Comparison of ENCODE assay signal across 8 cellular contexts in genomic region chr2:24047703-24048033, GRCh38. TPM values are rescaled to one million over a fixed set of nuclear protein-coding genes. Genes with fewer than 3 reads are reported as not detected.
DNase-seq lines count a peak whose midpoint lies in the region; ATAC-seq lines count a peak whose summit lies in the region.

No MANE protein-coding gene starts in this region.

- peak overlapping the region in 1 of 3 donors; percentile 95 for H3K27ac Mint-ChIP-seq in CD4-positive, CD25-positive, alpha-beta regulatory T cell
- H3K27ac Mint-ChIP-seq in activated naive CD4-positive, alpha-beta T cell treated with anti-CD3 and anti-CD28 coated beads, Interleukin-2, amount 50 U/mL, for 72 hours = peak overlapping the region in 1 of 2 donors; percentile 93
- peak overlapping the region in 4 of 6 donors; percentile 13 to 98 (median 88) for H3K27ac Mint-ChIP-seq in naive B cell

- no peak overlapping the region for H3K27ac ChIP-seq in CD4-positive, CD25-positive, alpha-beta regulatory T cell (ENCODE audit: insufficient read depth, low read length, poor library complexity, severe bottlenecking)

- DNase-seq in CD4-positive, CD25-positive, alpha-beta regulatory T cell = no peak
- no peak for DNase-seq in activated naive CD4-positive, alpha-beta T cell treated with anti-CD3 and anti-CD28 coated beads, Interleukin-2, amount 50 U/mL, for 72 hours (ENCODE audit: low spot score in 2 of 2)
- DNase-seq in naive B cell (no peak), NCI-H510A (lab: John Stamatoyannopoulos, UW) (no peak)
- DNase-seq in stimulated activated naive CD4-positive, alpha-beta T cell treated with Interleukin-2 at 50 U/mL for 16 hours (lab: John Stamatoyannopoulos, UW) = no peak

- H3K9me3 Mint-ChIP-seq in CD4-positive, CD25-positive, alpha-beta regulatory T cell = no peaks in the 10 kb centered on the region
- no peaks in the 10 kb centered on the region for H3K9me3 Mint-ChIP-seq in activated naive CD4-positive, alpha-beta T cell treated with anti-CD3 and anti-CD28 coated beads, Interleukin-2, amount 50 U/mL, for 72 hours
- H3K9me3 Mint-ChIP-seq in naive B cell = no peaks in the 10 kb centered on the region

- peaks cover 10% of the 10 kb centered on the region for H3K27me3 Mint-ChIP-seq in CD4-positive, CD25-positive, alpha-beta regulatory T cell
- H3K27me3 Mint-ChIP-seq in naive B cell = no peaks in the 10 kb centered on the region

- H3K9me3 ChIP-seq in CD4-positive, CD25-positive, alpha-beta regulatory T cell (ENCODE audit: control insufficient read depth in 2 of 2, low read length in 2 of 2) = no peaks in the 10 kb centered on the region

- peaks cover 21% of the 10 kb centered on the region for H3K27me3 ChIP-seq in CD4-positive, CD25-positive, alpha-beta regulatory T cell (ENCODE audit: control insufficient read depth, insufficient read depth, low read length)

- peaks cover 4% of the 10 kb centered on the region for H3K36me3 Mint-ChIP-seq in CD4-positive, CD25-positive, alpha-beta regulatory T cell
- peaks cover 6 to 9% of the 10 kb centered on the region in 2 donors for H3K36me3 Mint-ChIP-seq in activated naive CD4-positive, alpha-beta T cell treated with anti-CD3 and anti-CD28 coated beads, Interleukin-2, amount 50 U/mL, for 72 hours
- H3K36me3 Mint-ChIP-seq in naive B cell = no peaks in the 10 kb centered on the region

- H3K36me3 ChIP-seq in CD4-positive, CD25-positive, alpha-beta regulatory T cell (ENCODE audit: control insufficient read depth, insufficient read depth, low read length) = no peaks in the 10 kb centered on the region

- no peak for ATAC-seq in CD4-positive, CD25-positive, alpha-beta regulatory T cell (ENCODE audit: low read depth in 2 of 2)
- ATAC-seq in HG02759 (IDR thresholded peaks at IDR 0.05; ENCODE audit: unreplicated experiment) (peak; percentile 7), naive B cell (ENCODE audit: low read depth in 2 of 2) (no peak), GM18858 (IDR thresholded peaks at IDR 0.05; ENCODE audit: unreplicated experiment) (no peak), GM18520 (IDR thresholded peaks at IDR 0.05; ENCODE audit: unreplicated experiment) (no peak)
- ATAC-seq in activated naive CD4-positive, alpha-beta T cell treated with anti-CD3 and anti-CD28 coated beads, Interleukin-2, amount 50 U/mL, for 72 hours = peak; percentile 1 to 2

- H3K4me1 Mint-ChIP-seq in CD4-positive, CD25-positive, alpha-beta regulatory T cell = peaks cover 16 to 34% (median 18%) of the 10 kb centered on the region in 4 donors
- peaks cover 19 to 33% (median 24%) of the 10 kb centered on the region in 3 donors for H3K4me1 Mint-ChIP-seq in naive B cell

- H3K4me3 Mint-ChIP-seq in CD4-positive, CD25-positive, alpha-beta regulatory T cell = peak overlapping the region; percentile 90 to 100 (median 95)
- peak overlapping the region; percentile 88 to 100 (median 98) for H3K4me3 Mint-ChIP-seq in naive B cell

- H3K4me3 ChIP-seq in CD4-positive, CD25-positive, alpha-beta regulatory T cell (ENCODE audit: low read depth, low read length) = peak overlapping the region; percentile 51

- H3K4me1 ChIP-seq in CD4-positive, CD25-positive, alpha-beta regulatory T cell (ENCODE audit: control insufficient read depth, insufficient read depth, low read length, poor library complexity, severe bottlenecking) = peaks cover 28% of the 10 kb centered on the region

RNA-seq across cellular contexts. Expression of gene WDCP, which starts 0.5 kb away (rescaled TPM):
- 6.3 TPM for total RNA-seq in CD4-positive, CD25-positive, alpha-beta regulatory T cell
- 10 to 100 TPM in 1 of 4 donors, 1 to 10 TPM in 3; 3.4 to 11.0 (median 4.9) TPM for polyA plus RNA-seq in CD4-positive, CD25-positive, alpha-beta regulatory T cell
- 10 to 100 TPM; 16.9 to 24.5 TPM for total RNA-seq in activated naive CD4-positive, alpha-beta T cell treated with anti-CD3 and anti-CD28 coated beads, Interleukin-2, amount 50 U/mL, for 72 hours
- 1 to 10 TPM in 5 of 6 donors, not detected in 1; 4.1 to 9.8 (median 5.2) TPM for polyA plus RNA-seq in naive B cell (ENCODE audit: low read depth in 6 of 6)

RNA-seq across cellular contexts. Expression of gene FKBP1B, which starts 1.9 kb away (rescaled TPM):
- total RNA-seq in CD4-positive, CD25-positive, alpha-beta regulatory T cell = 1.1 TPM
- 1 to 10 TPM; 1.1 to 3.0 (median 1.6) TPM for polyA plus RNA-seq in CD4-positive, CD25-positive, alpha-beta regulatory T cell
- 1 to 10 TPM in 1 of 2 donors, under 1 TPM in 1; 0.64 to 1.4 TPM for total RNA-seq in activated naive CD4-positive, alpha-beta T cell treated with anti-CD3 and anti-CD28 coated beads, Interleukin-2, amount 50 U/mL, for 72 hours
- 1 to 10 TPM in 5 of 6 donors, not detected in 1; 1.4 to 2.4 (median 1.4) TPM for polyA plus RNA-seq in naive B cell (ENCODE audit: low read depth in 6 of 6)

RNA-seq across cellular contexts. Expression of gene SF3B6, which starts 28.5 kb away (rescaled TPM):
- total RNA-seq in CD4-positive, CD25-positive, alpha-beta regulatory T cell = 62.3 TPM
- 100 to 1,000 TPM; 200 to 255 (median 224) TPM for polyA plus RNA-seq in CD4-positive, CD25-positive, alpha-beta regulatory T cell
- 100 to 1,000 TPM; 137 to 171 TPM for total RNA-seq in activated naive CD4-positive, alpha-beta T cell treated with anti-CD3 and anti-CD28 coated beads, Interleukin-2, amount 50 U/mL, for 72 hours
- polyA plus RNA-seq in naive B cell (ENCODE audit: low read depth in 6 of 6) = 100 to 1,000 TPM; 148 to 229 (median 185) TPM

RNA-seq across cellular contexts. Expression of gene TP53I3, which starts 37.0 kb away (rescaled TPM):
- 1.5 TPM for total RNA-seq in CD4-positive, CD25-positive, alpha-beta regulatory T cell
- polyA plus RNA-seq in CD4-positive, CD25-positive, alpha-beta regulatory T cell = 1 to 10 TPM in 1 of 4 donors, under 1 TPM in 2, not detected in 1; 0.25 to 1.4 (median 0.69) TPM
- 1 to 10 TPM; 1.8 to 2.6 TPM for total RNA-seq in activated naive CD4-positive, alpha-beta T cell treated with anti-CD3 and anti-CD28 coated beads, Interleukin-2, amount 50 U/mL, for 72 hours
- 1 to 10 TPM in 4 of 6 donors, under 1 TPM in 1, not detected in 1; 0.65 to 2.7 (median 1.2) TPM for polyA plus RNA-seq in naive B cell (ENCODE audit: low read depth in 6 of 6)

RNA-seq across cellular contexts. Expression of gene MFSD2B, which starts 37.8 kb away (rescaled TPM):
- 0.39 TPM for total RNA-seq in CD4-positive, CD25-positive, alpha-beta regulatory T cell
- polyA plus RNA-seq in CD4-positive, CD25-positive, alpha-beta regulatory T cell = not detected
- total RNA-seq in activated naive CD4-positive, alpha-beta T cell treated with anti-CD3 and anti-CD28 coated beads, Interleukin-2, amount 50 U/mL, for 72 hours = under 1 TPM in 1 of 2 donors, not detected in 1; 0.16 TPM
- polyA plus RNA-seq in naive B cell (ENCODE audit: low read depth in 6 of 6) = under 1 TPM in 2 of 6 donors, not detected in 4; 0.27 to 0.74 TPM

Comparison
In these comparisons a context has a peak if more than half of its experiments do, and no peak if none do; other contexts are left out.
1. ATAC-seq: peak in HG02759 (single experiment) and activated naive CD4-positive, alpha-beta T cell treated with anti-CD3 and anti-CD28 coated beads, Interleukin-2, amount 50 U/mL, for 72 hours (2 of 2); none in CD4-positive, CD25-positive, alpha-beta regulatory T cell (0 of 2), naive B cell (0 of 2), GM18858 (single experiment) and GM18520 (single experiment).